17 cellular contexts compared by ENCODE assay signal in the genomic region with DNA sequence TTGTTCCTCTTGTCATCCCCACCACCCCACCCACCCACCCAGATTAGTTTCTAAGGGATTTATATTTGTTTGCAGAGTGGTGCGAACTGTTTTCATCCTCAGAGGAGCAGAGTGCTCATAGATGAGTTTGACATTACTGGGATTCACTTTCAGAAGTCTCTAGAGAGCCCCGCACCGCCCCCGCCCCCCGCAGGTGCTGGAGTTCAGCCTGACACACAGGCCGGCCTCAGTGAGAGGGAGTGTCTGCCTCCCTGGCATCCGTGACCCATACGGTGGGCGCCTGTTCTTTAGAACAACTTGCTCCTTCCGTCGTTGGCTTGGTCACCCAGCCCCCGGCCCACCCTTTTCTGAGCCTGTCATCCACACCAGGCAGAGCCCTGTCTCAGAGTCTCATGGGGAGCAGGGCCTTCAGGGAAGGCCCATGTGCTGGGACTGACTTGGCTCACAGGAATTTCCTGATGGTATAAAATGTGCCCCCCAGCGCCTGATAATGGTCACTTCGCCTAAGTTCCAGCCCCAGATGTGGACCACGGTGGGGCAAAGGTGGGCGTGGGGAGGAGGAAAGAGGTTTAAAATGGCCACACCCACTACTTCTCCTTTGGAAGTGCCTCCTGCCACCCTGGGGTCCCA. TPM values are rescaled to one million over a fixed set of nuclear protein-coding genes. Genes with fewer than 3 reads are reported as not detected.
DNase-seq lines count a peak whose midpoint lies in the region; ATAC-seq, FAIRE-seq and TF ChIP-seq lines count a peak whose summit lies in the region.
"Had no signal": no experiment of that assay in that cellular context is flagged by ENCODE, and none has a peak within 500 bp of the region (broad histone marks: within the 10 kb centered on the region; RNA-seq: fewer than 3 reads in every experiment).

No MANE protein-coding gene starts in this region.

- intact Hi-C loops in IMR-90 (cut with micrococcal nuclease) (no loop called here), endothelial cell of umbilical vein (cut with micrococcal nuclease) (loop anchor here (1.0 kb wide), 2 partner anchors 61 to 77 kb away; no protein-coding TSS in a partner anchor), pancreas (cut with DNase I) (no loop called here)

- peak overlapping the region; percentile 23 for H2AK9ac ChIP-seq in IMR-90 (replicated peaks; ENCODE audit: low read depth, low read length, poor library complexity)

- H3K9me1 ChIP-seq in IMR-90 (ENCODE audit: insufficient read depth, low read length) = peaks cover 8% of the 10 kb centered on the region; the same call in 1 of the 2 replicates
- H3K9me1 ChIP-seq in endothelial cell of umbilical vein (replicated peaks; ENCODE audit: control insufficient read depth, extremely low read depth, insufficient read depth, low read length) = no peaks in the 10 kb centered on the region

- no peak overlapping the region for H3K23ac ChIP-seq in IMR-90 (ENCODE audit: low read depth, low read length)

- H3K79me2 ChIP-seq in endothelial cell of umbilical vein (ENCODE audit: control insufficient read depth, insufficient read depth, low read length) = peaks cover 66% of the 10 kb centered on the region

- no peak overlapping the region for H3K18ac ChIP-seq in IMR-90 (ENCODE audit: low read depth, low read length)

- in situ Hi-C loops in IMR-90 (cut with MboI; ENCODE audit: low sequenced_read_pairs) = no loop called here

- no peak overlapping the region for H2AK5ac ChIP-seq in IMR-90 (ENCODE audit: low read depth, low read length)

- dilution Hi-C loops in IMR-90 (cut with HindIII; ENCODE audit: low sequenced_read_pairs, unreplicated experiment) (no loop called here), endothelial cell of umbilical vein (cut with MboI; ENCODE audit: extremely low pct_ligation_motif_present, low sequenced_read_pairs) (no loop called here)

- H2BK20ac ChIP-seq in IMR-90 (ENCODE audit: low read depth, low read length) = no peak overlapping the region; the same call in 1 of the 2 replicates

- no peak overlapping the region for H3K14ac ChIP-seq in IMR-90 (replicated peaks; ENCODE audit: low read depth, low read length)

- H3K27ac ChIP-seq in IMR-90 (ENCODE audit: insufficient read depth, low read length) = no peak overlapping the region
- peak overlapping the region; percentile 46 for H3K27ac ChIP-seq in endothelial cell of umbilical vein (ENCODE audit: insufficient read depth, low read depth, low read length)
- H3K27ac ChIP-seq in pancreas = peak overlapping the region; percentile 54 to 86 (median 72)
- H3K27ac ChIP-seq: hepatocyte, spleen had no signal

- CTCF ChIA-PET in IMR-90 (lab: Yijun Ruan, JAX) = no interaction called here
- CTCF ChIA-PET in endothelial cell of umbilical vein (lab: Charles Lee) = interaction anchor here (0.9 to 2.6 kb wide), 6 partner anchors 35 to 223 kb away, joined by 3 to 14 read pairs (median 6); partner anchors contain the start of gene HPCAL1

- H2BK120ac ChIP-seq in IMR-90 (ENCODE audit: low read depth, low read length) = no peak overlapping the region; the same call in 1 of the 2 replicates

- H3K79me1 ChIP-seq in IMR-90 (ENCODE audit: low read depth in 1 of 2, low read length in 2 of 2) = peaks cover 12 to 21% of the 10 kb centered on the region in 2 experiments; a peak in 3 of 4 replicates

- BruUV-seq in IMR-90 (replicated peaks; lab: Mats Ljungman, UMichigan) = no TSS peak
- no TSS peak for BruUV-seq in endothelial cell of umbilical vein (replicated peaks; lab: Mats Ljungman, UMichigan)

- TF ChIP-seq CTCF in IMR-90 (conservative IDR thresholded peaks at IDR 0.05; ENCODE audit: low read depth, low read length) = 0 out of 2 replicates have a peak, but pooled peaks have one; percentile 13
- TF ChIP-seq CTCF in endothelial cell of umbilical vein (IDR thresholded peaks at IDR 0.05; ENCODE audit: extremely low read depth in 1 of 2, insufficient read depth in 1 of 2, low read depth in 1 of 2, low read length in 2 of 2) = peak in 1 of 2 donors; percentile 15
- no peak for TF ChIP-seq CTCF in pancreas (IDR thresholded peaks at IDR 0.05)

- H3K9me3 ChIP-seq in IMR-90 (ENCODE audit: control insufficient read depth, insufficient read depth, low read length) (no peaks in the 10 kb centered on the region), endothelial cell of umbilical vein (replicated peaks; ENCODE audit: control insufficient read depth, insufficient read depth, low read length) (no peaks in the 10 kb centered on the region), pancreas (no peaks in the 10 kb centered on the region)
- H3K9me3 ChIP-seq: spleen had no signal

- H3K4me1 ChIP-seq in IMR-90 (ENCODE audit: control insufficient read depth, insufficient read depth, low read length) (peaks cover 11% of the 10 kb centered on the region), endothelial cell of umbilical vein (ENCODE audit: control insufficient read depth, extremely low read depth, insufficient read depth, low read length) (peaks cover 31% of the 10 kb centered on the region), pancreas (peaks cover 8 to 29% (median 21%) of the 10 kb centered on the region in 3 donors)

- no peak for TF ChIP-seq POLR2A in IMR-90 (IDR thresholded peaks at IDR 0.05; ENCODE audit: low read depth, low read length)
- TF ChIP-seq POLR2A in endothelial cell of umbilical vein (IDR thresholded peaks at IDR 0.05; ENCODE audit: low read depth, low read length) = no peak

- TF ChIP-seq RAD21 in IMR-90 (IDR thresholded peaks at IDR 0.05; ENCODE audit: low read length) = no peak

- H2BK5ac ChIP-seq in IMR-90 (ENCODE audit: low read depth, low read length, poor library complexity, severe bottlenecking) = no peak overlapping the region

- H4K20me1 ChIP-seq in IMR-90 (ENCODE audit: insufficient read depth, low read length) (peaks cover 15% of the 10 kb centered on the region), endothelial cell of umbilical vein (replicated peaks; ENCODE audit: control insufficient read depth, extremely low read depth, insufficient read depth, low read length) (no peaks in the 10 kb centered on the region)

- no peaks in the 10 kb centered on the region for H3K36me3 ChIP-seq in IMR-90 (ENCODE audit: control insufficient read depth, insufficient read depth, low read length)
- no peaks in the 10 kb centered on the region for H3K36me3 ChIP-seq in endothelial cell of umbilical vein (ENCODE audit: control insufficient read depth in 2 of 2, extremely low read depth in 1 of 2, insufficient read depth in 2 of 2, low read length in 2 of 2)
- H3K36me3 ChIP-seq in pancreas = no peaks in the 10 kb centered on the region
- H3K36me3 ChIP-seq: spleen had no signal

- peak; percentile 78 for FAIRE-seq in endothelial cell of umbilical vein (lab: Jason Lieb, UNC)
- FAIRE-seq in pancreas (lab: Jason Lieb, UNC) = no peak
- FAIRE-seq: GM12891, urothelium cell line had no signal

- H3K4me2 ChIP-seq in IMR-90 (ENCODE audit: low read depth, low read length) (no peak overlapping the region), endothelial cell of umbilical vein (ENCODE audit: insufficient read depth, low read length) (no peak overlapping the region)
- H3K4me2 ChIP-seq: hepatocyte had no signal

- peak overlapping the region; percentile 58 for H2AFZ ChIP-seq in IMR-90 (replicated peaks; ENCODE audit: low read length, poor library complexity)
- H2AFZ ChIP-seq in endothelial cell of umbilical vein (ENCODE audit: low read depth, low read length) = peak overlapping the region; percentile 13
- H2AFZ ChIP-seq: hepatocyte had no signal

- H3K4me3 ChIP-seq in IMR-90 (ENCODE audit: insufficient read depth, low read depth, low read length) (no peak overlapping the region), endothelial cell of umbilical vein (replicated peaks in 1 of 3; ENCODE audit: insufficient read depth in 1 of 3, low read depth in 1 of 3, low read length in 3 of 3) (no peak overlapping the region), pancreas (no peak overlapping the region)
- H3K4me3 ChIP-seq: hepatocyte, spleen had no signal

- DNase-seq in activated naive CD4-positive, alpha-beta T cell treated with anti-CD3 and anti-CD28 coated beads, Interleukin-2, amount 50 U/mL, for 16 hours = peak; percentile 36
- no peak for DNase-seq in activated naive CD4-positive, alpha-beta T cell treated with Interleukin-2 at 50 U/mL for 16 hours
- DNase-seq in IMR-90 (peak; percentile 41), endothelial cell of umbilical vein (ENCODE audit: low read depth, low spot score) (peak; percentile 23), pancreas (peak in 1 of 6 donors; percentile 60)
- no peak for DNase-seq in activated CD8-positive, alpha-beta memory T cell treated with anti-CD3 and anti-CD28 coated beads, Interleukin-2, amount 50 U/mL, for 4 hours
- DNase-seq: caudate nucleus; COR-L47; effector CD8-positive, alpha-beta T cell; GDM1; stimulated activated naive CD4-positive, alpha-beta T cell treated with Interleukin-2 at 50 U/mL for 16 hours had no signal

- no peak overlapping the region for H4K91ac ChIP-seq in IMR-90 (ENCODE audit: insufficient read depth, low read depth, low read length)

- H2BK15ac ChIP-seq in IMR-90 (ENCODE audit: low read depth, low read length) = no peak overlapping the region

- ATAC-seq in IMR-90 (ENCODE audit: low read depth) (peak; percentile 27; the same call in 1 of the 2 replicates), pancreas (peak in 2 of 4 donors; percentile 6 to 9), GM19023 (IDR thresholded peaks at IDR 0.05; ENCODE audit: unreplicated experiment) (no peak), HG03571 (IDR thresholded peaks at IDR 0.05; ENCODE audit: unreplicated experiment) (no peak)

- no peak overlapping the region for H3K56ac ChIP-seq in IMR-90 (ENCODE audit: extremely low read depth, insufficient read depth, low read length)

- no peak overlapping the region for H4K5ac ChIP-seq in IMR-90 (ENCODE audit: low read depth, low read length)

- peak overlapping the region; percentile 35; the same call in 1 of the 2 replicates for H3K4ac ChIP-seq in IMR-90 (ENCODE audit: low read depth, low read length)

- POLR2A ChIA-PET in IMR-90 (lab: Charles Lee; ENCODE audit: unreplicated experiment) = no interaction called here
- POLR2A ChIA-PET in endothelial cell of umbilical vein (lab: Charles Lee) = no interaction called here

- peak overlapping the region in 1 of 2 experiments; percentile 3; a peak in 1 of 4 replicates for H4K8ac ChIP-seq in IMR-90 (ENCODE audit: low read depth in 2 of 2, low read length in 2 of 2)

- H3K9ac ChIP-seq in IMR-90 (ENCODE audit: low read depth, low read length) = no peak overlapping the region
- peak overlapping the region; percentile 29 for H3K9ac ChIP-seq in endothelial cell of umbilical vein (replicated peaks; ENCODE audit: extremely low read depth, insufficient read depth, low read length)

- H3K27me3 ChIP-seq in IMR-90 (ENCODE audit: control insufficient read depth, insufficient read depth, low read length) (no peaks in the 10 kb centered on the region), endothelial cell of umbilical vein (ENCODE audit: control insufficient read depth in 2 of 2, insufficient read depth in 2 of 2, low read length in 2 of 2) (no peaks in the 10 kb centered on the region), pancreas (no peaks in the 10 kb centered on the region)
- H3K27me3 ChIP-seq: hepatocyte, spleen had no signal

- 20% methylated on average over 2 of the region's 16 CpGs; no CpG with 5 or more reads in 1 of the 2 experiments for WGBS in IMR-90 (ENCODE audit: extremely low coverage in 2 of 2, insufficient read length in 1 of 2), 2 experiments
- WGBS in pancreas, 2 donors = 41 to 50% methylated on average over 16 of the region's 16 CpGs

RNA-seq across cellular contexts. Expression of gene HPCAL1, which starts 44.3 kb away (rescaled TPM):
- 8.2 and 9.4 TPM in 2 replicates for total RNA-seq in IMR-90 (2012; rRNA removed)
- 31.0 and 33.7 TPM in 2 replicates for polyA plus RNA-seq in IMR-90 (2012; rRNA removed)
- polyA plus RNA-seq in IMR-90 (2012; cell fraction: cytosol; rRNA removed) = 25.5 and 52.7 TPM in 2 replicates
- 18.3 and 34.8 TPM in 2 replicates for polyA plus RNA-seq in IMR-90 (2012; cell fraction: nucleus; rRNA removed; ENCODE audit: low replicate concordance)
- total RNA-seq in endothelial cell of umbilical vein = 68.1 and 77.4 TPM in 2 replicates
- 56.5 and 67.3 TPM in 2 replicates for polyA plus RNA-seq in endothelial cell of umbilical vein
- 40.8 and 44.2 TPM in 2 replicates for polyA plus RNA-seq in endothelial cell of umbilical vein (2011; cell fraction: cytosol; rRNA removed)
- 34.7 and 39.6 TPM in 2 replicates for polyA plus RNA-seq in endothelial cell of umbilical vein (2011; cell fraction: nucleus; rRNA removed)
- polyA plus RNA-seq in endothelial cell of umbilical vein (2012) = 79.1 and 104 TPM in 2 replicates
- polyA minus RNA-seq in endothelial cell of umbilical vein = 17.4 and 19.0 TPM in 2 replicates
- polyA minus RNA-seq in endothelial cell of umbilical vein (2011; cell fraction: cytosol; rRNA and poly(A)+ RNA removed) = 48.7 TPM
- 8.8 and 14.8 TPM in 2 replicates for polyA minus RNA-seq in endothelial cell of umbilical vein (2011; cell fraction: nucleus; rRNA and poly(A)+ RNA removed)
- total RNA-seq in pancreas = 10 to 100 TPM; 24.3 to 32.7 (median 26.8) TPM
- 10 to 100 TPM; 22.1 to 27.3 TPM for polyA plus RNA-seq in pancreas

Comparison
In these comparisons a context has a peak if more than half of its experiments do, and no peak if none do; other contexts are left out.
1. DNase-seq: peak in activated naive CD4-positive, alpha-beta T cell treated with anti-CD3 and anti-CD28 coated beads, Interleukin-2, amount 50 U/mL, for 16 hours (single experiment), IMR-90 (single experiment) and endothelial cell of umbilical vein (single experiment); none in activated naive CD4-positive, alpha-beta T cell treated with Interleukin-2 at 50 U/mL for 16 hours (single experiment) and activated CD8-positive, alpha-beta memory T cell treated with anti-CD3 and anti-CD28 coated beads, Interleukin-2, amount 50 U/mL, for 4 hours (single experiment).